Comparison of ENCODE assay signal across 10 cellular contexts in genomic region chr15:69153067-69153466, GRCh38.
"Had no signal": no experiment of that assay in that cellular context is flagged by ENCODE, and none has a peak within 500 bp of the region (broad histone marks: within the 10 kb centered on the region; RNA-seq: fewer than 3 reads in every experiment).

No MANE protein-coding gene starts in this region.

- H3K9me3 ChIP-seq: HAP-1 had no signal

- H2AFZ ChIP-seq: GM23248, GM23338 had no signal

- H3K4me1 ChIP-seq: HAP-1 had no signal

- H3K4me2 ChIP-seq: GM23338 had no signal

- FAIRE-seq: H1 had no signal

- DNase-seq: GM23248, GOT3, H7, H9, HCEC 1CT, HFFc6 had no signal

- H3K27ac ChIP-seq: GM23248 had no signal

- H3K36me3 ChIP-seq: HAP-1 had no signal

- ATAC-seq: GM23338, HCT116 had no signal

- H3K4me3 ChIP-seq: GM23248, GM23338, HAP-1 had no signal

- H3K9ac ChIP-seq: GM23248 had no signal
